ENCODE assay signal across 1 cellular context in genomic region chr10:14959221-14960057, GRCh38.
TF ChIP-seq lines count a peak whose summit lies in the region.

MEIG1 (plus strand) TSS chr10:14959388; CDS start chr10:14966469, 7,081 bp downstream.

TF ChIP-seq in WTC11, 78 proteins besides CTCF, POLR2A, EP300 and RAD21 (continued from another document):
- TF ChIP-seq E2F5 (CRISPR knock-in tag; IDR thresholded peaks at IDR 0.05) (no peak), ZNF532 (CRISPR knock-in tag; IDR thresholded peaks at IDR 0.05; ENCODE audit: borderline replicate concordance) (no peak), RORB (CRISPR knock-in tag; IDR thresholded peaks at IDR 0.05) (no peak), MLX (CRISPR knock-in tag; IDR thresholded peaks at IDR 0.05) (no peak), OVOL2 (CRISPR knock-in tag; IDR thresholded peaks at IDR 0.05; ENCODE audit: borderline replicate concordance) (no peak), FOXP4 (CRISPR knock-in tag; IDR thresholded peaks at IDR 0.05) (no peak), SOX15 (CRISPR knock-in tag; IDR thresholded peaks at IDR 0.05) (no peak), STAT6 (CRISPR knock-in tag; conservative IDR thresholded peaks at IDR 0.05; ENCODE audit: low read depth) (no peak), PREB (CRISPR knock-in tag; IDR thresholded peaks at IDR 0.05; ENCODE audit: borderline replicate concordance) (no peak), PRRX2 (CRISPR knock-in tag; IDR thresholded peaks at IDR 0.05) (no peak), ARID4B (CRISPR knock-in tag; IDR thresholded peaks at IDR 0.05; ENCODE audit: borderline replicate concordance) (peak; percentile 62; the same call in 1 of the 2 replicates), USF1 (CRISPR knock-in tag; IDR thresholded peaks at IDR 0.05) (0 out of 2 replicates have a peak, but pooled peaks have one; percentile 32), ERG (CRISPR knock-in tag; IDR thresholded peaks at IDR 0.05) (no peak), ZNF317 (CRISPR knock-in tag; IDR thresholded peaks at IDR 0.05; ENCODE audit: borderline replicate concordance, low read depth) (no peak)
